ENCODE assay signal across 37 cellular contexts in genomic region chr4:126737899-126738526, GRCh38.
"Had no signal": no experiment of that assay in that cellular context is flagged by ENCODE, and none has a peak within 500 bp of the region (broad histone marks: within the 10 kb centered on the region; RNA-seq: fewer than 3 reads in every experiment).

No MANE protein-coding gene starts in this region.

- DNase-seq: activated CD4-positive, alpha-beta memory T cell treated with anti-CD3 and anti-CD28 coated beads, Interleukin-2, amount 10 ng/mL, durations not matched to agents 7 days and 5 days; activated CD4-positive, alpha-beta T cell treated with anti-CD3 and anti-CD28 coated beads for 1 hour; activated CD4-positive, alpha-beta T cell treated with anti-CD3 and anti-CD28 coated beads for 36 hours; activated CD4-positive, alpha-beta T cell treated with anti-CD3 and anti-CD28 coated beads for 48 hours; activated CD4-positive, alpha-beta T cell treated with anti-CD3 and anti-CD28 coated beads, Interleukin-2, amount 10 ng/mL, durations not matched to agents 7 days and 5 days; activated CD4-positive, alpha-beta T cell treated with anti-CD3 and anti-CD28 coated beads, Interleukin-2, amount 50 U/mL, for 48 hours; activated CD4-positive, CD25-positive, alpha-beta regulatory T cell; activated CD8-positive, alpha-beta memory T cell treated with anti-CD3 and anti-CD28 coated beads for 24 hours; activated CD8-positive, alpha-beta memory T cell treated with anti-CD3 and anti-CD28 coated beads, Interleukin-2, amount 10 ng/mL, durations not matched to agents 7 days and 5 days; activated CD8-positive, alpha-beta memory T cell treated with anti-CD3 and anti-CD28 coated beads, Interleukin-2, amount 50 U/mL, for 48 hours; activated CD8-positive, alpha-beta T cell treated with anti-CD3 and anti-CD28 coated beads, Interleukin-2, amount 10 ng/mL, durations not matched to agents 7 days and 5 days; activated effector memory CD4-positive, alpha-beta T cell treated with Interleukin-2 at 50 U/mL for 16 hours; activated gamma-delta T cell treated with Interleukin-2 at 50 U/mL for 16 hours; activated naive CD4-positive, alpha-beta T cell; activated naive CD4-positive, alpha-beta T cell treated with anti-CD3 and anti-CD28 coated beads for 36 hours; activated naive CD4-positive, alpha-beta T cell treated with anti-CD3 and anti-CD28 coated beads, Interleukin-2, amount 50 U/mL, for 16 hours; activated naive CD8-positive, alpha-beta T cell treated with anti-CD3 and anti-CD28 coated beads for 36 hours; activated T-cell treated with anti-CD3 and anti-CD28 coated beads, Interleukin-2, amount 50 U/mL, for 24 hours; activated T-cell treated with anti-CD3 and anti-CD28 coated beads, Interleukin-2, amount 50 U/mL, for 48 hours; adrenal gland; amniotic stem cell; aorta; body of pancreas; brain microvascular endothelial cell; central memory CD4-positive, alpha-beta T cell; T-helper 1 cell; T-helper 2 cell; T-helper 9 cell; WERI-Rb-1 had no signal

- H3K4me1 ChIP-seq: adrenal gland, body of pancreas, breast epithelium had no signal

- H3K4me3 ChIP-seq: adrenal gland, body of pancreas, breast epithelium had no signal

- H3K9me3 ChIP-seq: adrenal gland, body of pancreas, breast epithelium had no signal

- ATAC-seq: activated CD4-positive, alpha-beta T cell treated with anti-CD3 and anti-CD28 coated beads for 36 hours; activated CD4-positive, CD25-positive, alpha-beta regulatory T cell treated with anti-CD3 and anti-CD28 coated beads, Interleukin-2, amount 50 U/mL, for 24 hours; activated CD8-positive, alpha-beta memory T cell treated with anti-CD3 and anti-CD28 coated beads, Interleukin-2, amount 10 ng/mL, durations not matched to agents 7 days and 5 days; activated CD8-positive, alpha-beta T cell treated with anti-CD3 and anti-CD28 coated beads, Interleukin-2, amount 10 ng/mL, durations not matched to agents 7 days and 5 days; activated naive CD4-positive, alpha-beta T cell treated with anti-CD3 and anti-CD28 coated beads, Interleukin-2, amount 50 U/mL, for 72 hours; body of pancreas; WTC11 had no signal

- H3K4me1 Mint-ChIP-seq: activated CD4-positive, alpha-beta memory T cell treated with anti-CD3 and anti-CD28 coated beads, Interleukin-2, amount 10 ng/mL, durations not matched to agents 7 days and 5 days; activated CD4-positive, alpha-beta T cell treated with anti-CD3 and anti-CD28 coated beads for 36 hours; activated CD4-positive, alpha-beta T cell treated with anti-CD3 and anti-CD28 coated beads, Interleukin-2, amount 10 ng/mL, durations not matched to agents 7 days and 5 days; activated CD8-positive, alpha-beta memory T cell treated with anti-CD3 and anti-CD28 coated beads, Interleukin-2, amount 10 ng/mL, durations not matched to agents 7 days and 5 days; activated naive CD8-positive, alpha-beta T cell treated with anti-CD3 and anti-CD28 coated beads for 36 hours; WTC11 had no signal

- H3K36me3 Mint-ChIP-seq: activated CD8-positive, alpha-beta memory T cell treated with anti-CD3 and anti-CD28 coated beads, Interleukin-2, amount 10 ng/mL, durations not matched to agents 7 days and 5 days; activated naive CD4-positive, alpha-beta T cell treated with anti-CD3 and anti-CD28 coated beads, Interleukin-2, amount 50 U/mL, for 72 hours; activated naive CD8-positive, alpha-beta T cell treated with anti-CD3 and anti-CD28 coated beads for 36 hours; WTC11 had no signal

- H3K27me3 Mint-ChIP-seq: activated CD4-positive, alpha-beta memory T cell treated with anti-CD3 and anti-CD28 coated beads, Interleukin-2, amount 10 ng/mL, durations not matched to agents 7 days and 5 days; activated CD4-positive, alpha-beta T cell treated with anti-CD3 and anti-CD28 coated beads for 36 hours; activated CD4-positive, alpha-beta T cell treated with anti-CD3 and anti-CD28 coated beads, Interleukin-2, amount 10 ng/mL, durations not matched to agents 7 days and 5 days; activated CD8-positive, alpha-beta memory T cell treated with anti-CD3 and anti-CD28 coated beads, Interleukin-2, amount 10 ng/mL, durations not matched to agents 7 days and 5 days; activated naive CD8-positive, alpha-beta T cell treated with anti-CD3 and anti-CD28 coated beads for 36 hours; activated T-cell treated with anti-CD3 and anti-CD28 coated beads, Interleukin-2, amount 50 U/mL, for 24 hours had no signal

- H3K36me3 ChIP-seq: adrenal gland, brain microvascular endothelial cell, breast epithelium, WERI-Rb-1 had no signal

- H3K9me3 Mint-ChIP-seq: activated naive CD8-positive, alpha-beta T cell treated with anti-CD3 and anti-CD28 coated beads for 36 hours; activated T-cell treated with anti-CD3 and anti-CD28 coated beads, Interleukin-2, amount 50 U/mL, for 24 hours; WTC11 had no signal

- H3K27ac Mint-ChIP-seq: activated CD4-positive, alpha-beta memory T cell treated with anti-CD3 and anti-CD28 coated beads, Interleukin-2, amount 10 ng/mL, durations not matched to agents 7 days and 5 days; activated CD4-positive, alpha-beta T cell treated with anti-CD3 and anti-CD28 coated beads for 36 hours; activated CD4-positive, alpha-beta T cell treated with anti-CD3 and anti-CD28 coated beads, Interleukin-2, amount 10 ng/mL, durations not matched to agents 7 days and 5 days; activated CD8-positive, alpha-beta memory T cell treated with anti-CD3 and anti-CD28 coated beads, Interleukin-2, amount 10 ng/mL, durations not matched to agents 7 days and 5 days; activated CD8-positive, alpha-beta T cell treated with anti-CD3 and anti-CD28 coated beads, Interleukin-2, amount 10 ng/mL, durations not matched to agents 7 days and 5 days; activated naive CD4-positive, alpha-beta T cell treated with anti-CD3 and anti-CD28 coated beads for 36 hours; activated naive CD4-positive, alpha-beta T cell treated with anti-CD3 and anti-CD28 coated beads, Interleukin-2, amount 50 U/mL, for 72 hours; activated naive CD8-positive, alpha-beta T cell treated with anti-CD3 and anti-CD28 coated beads for 36 hours; activated T-cell treated with anti-CD3 and anti-CD28 coated beads, Interleukin-2, amount 50 U/mL, for 24 hours; activated T-helper 2 cell treated with anti-CD3 and anti-CD28 coated beads, Interferon-gamma antibody, Interleukin-2, Interleukin-4, amounts not matched to agents 10 μg/mL and 5 μg/mL and 100 μg/mL, durations not matched to agents 14 hours and 24 hours and 36 hours; T-helper 1 cell treated with Interleukin-12 subunit alpha and Interleukin-12 subunit beta and Interleukin-4 antibody, amounts not matched to agents 30 μg/mL and 1 μg/mL, for 36 hours; T-helper 2 cell treated with Interferon-gamma antibody and Interleukin-4, amounts not matched to agents 5 μg/mL and 100 μg/mL, for 36 hours; WTC11 had no signal

- FAIRE-seq: astrocyte had no signal

- H3K27ac ChIP-seq: adrenal gland, body of pancreas, brain microvascular endothelial cell, breast epithelium, WERI-Rb-1 had no signal

- H3K4me3 Mint-ChIP-seq: activated CD4-positive, alpha-beta memory T cell treated with anti-CD3 and anti-CD28 coated beads, Interleukin-2, amount 10 ng/mL, durations not matched to agents 7 days and 5 days; activated CD4-positive, alpha-beta T cell treated with anti-CD3 and anti-CD28 coated beads for 36 hours; activated CD4-positive, alpha-beta T cell treated with anti-CD3 and anti-CD28 coated beads, Interleukin-2, amount 10 ng/mL, durations not matched to agents 7 days and 5 days; activated CD8-positive, alpha-beta memory T cell treated with anti-CD3 and anti-CD28 coated beads, Interleukin-2, amount 10 ng/mL, durations not matched to agents 7 days and 5 days; activated CD8-positive, alpha-beta T cell treated with anti-CD3 and anti-CD28 coated beads, Interleukin-2, amount 10 ng/mL, durations not matched to agents 7 days and 5 days; activated naive CD4-positive, alpha-beta T cell treated with anti-CD3 and anti-CD28 coated beads for 36 hours; activated naive CD8-positive, alpha-beta T cell treated with anti-CD3 and anti-CD28 coated beads for 36 hours; activated T-cell treated with anti-CD3 and anti-CD28 coated beads, Interleukin-2, amount 50 U/mL, for 24 hours; T-helper 1 cell treated with Interleukin-12 subunit alpha and Interleukin-12 subunit beta and Interleukin-4 antibody, amounts not matched to agents 30 μg/mL and 1 μg/mL, for 36 hours; T-helper 2 cell treated with Interferon-gamma antibody and Interleukin-4, amounts not matched to agents 5 μg/mL and 100 μg/mL, for 36 hours; WTC11 had no signal

- H3K27me3 ChIP-seq: adrenal gland, body of pancreas, brain microvascular endothelial cell, breast epithelium had no signal
